2 cellular contexts compared by ENCODE assay signal in the genomic region with DNA sequence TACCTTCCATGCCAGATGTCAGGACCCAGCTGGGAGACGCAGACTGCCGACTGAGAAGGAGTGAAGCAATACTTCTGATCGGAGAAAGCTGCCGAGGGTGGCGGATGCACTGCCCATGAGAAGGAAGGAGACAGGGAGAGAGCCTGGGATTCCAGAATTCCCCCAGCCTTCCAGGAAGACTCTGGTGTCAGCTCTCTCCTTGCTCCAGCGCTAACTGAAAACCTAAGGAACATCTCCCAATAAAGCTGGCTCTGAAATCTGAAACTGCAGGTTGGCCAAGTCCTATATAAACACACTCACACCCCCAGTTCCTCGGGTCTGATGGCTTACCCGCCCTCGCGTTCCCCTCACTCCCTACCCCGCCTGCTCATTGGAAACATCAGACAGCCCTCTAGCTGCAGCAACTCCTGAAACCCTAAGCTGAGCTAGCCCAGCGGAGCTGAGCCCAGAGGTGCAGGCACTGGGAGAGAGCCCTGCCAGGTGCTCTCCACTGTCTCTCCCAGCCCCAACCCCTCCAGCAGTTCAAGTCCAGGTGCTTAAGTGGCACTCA.
TF ChIP-seq lines count a peak whose summit lies in the region.

No MANE protein-coding gene starts in this region.

TF ChIP-seq in liver, 16 proteins besides CTCF, POLR2A, EP300 and RAD21 (continued from another document):
- TF ChIP-seq, protein P1, sequence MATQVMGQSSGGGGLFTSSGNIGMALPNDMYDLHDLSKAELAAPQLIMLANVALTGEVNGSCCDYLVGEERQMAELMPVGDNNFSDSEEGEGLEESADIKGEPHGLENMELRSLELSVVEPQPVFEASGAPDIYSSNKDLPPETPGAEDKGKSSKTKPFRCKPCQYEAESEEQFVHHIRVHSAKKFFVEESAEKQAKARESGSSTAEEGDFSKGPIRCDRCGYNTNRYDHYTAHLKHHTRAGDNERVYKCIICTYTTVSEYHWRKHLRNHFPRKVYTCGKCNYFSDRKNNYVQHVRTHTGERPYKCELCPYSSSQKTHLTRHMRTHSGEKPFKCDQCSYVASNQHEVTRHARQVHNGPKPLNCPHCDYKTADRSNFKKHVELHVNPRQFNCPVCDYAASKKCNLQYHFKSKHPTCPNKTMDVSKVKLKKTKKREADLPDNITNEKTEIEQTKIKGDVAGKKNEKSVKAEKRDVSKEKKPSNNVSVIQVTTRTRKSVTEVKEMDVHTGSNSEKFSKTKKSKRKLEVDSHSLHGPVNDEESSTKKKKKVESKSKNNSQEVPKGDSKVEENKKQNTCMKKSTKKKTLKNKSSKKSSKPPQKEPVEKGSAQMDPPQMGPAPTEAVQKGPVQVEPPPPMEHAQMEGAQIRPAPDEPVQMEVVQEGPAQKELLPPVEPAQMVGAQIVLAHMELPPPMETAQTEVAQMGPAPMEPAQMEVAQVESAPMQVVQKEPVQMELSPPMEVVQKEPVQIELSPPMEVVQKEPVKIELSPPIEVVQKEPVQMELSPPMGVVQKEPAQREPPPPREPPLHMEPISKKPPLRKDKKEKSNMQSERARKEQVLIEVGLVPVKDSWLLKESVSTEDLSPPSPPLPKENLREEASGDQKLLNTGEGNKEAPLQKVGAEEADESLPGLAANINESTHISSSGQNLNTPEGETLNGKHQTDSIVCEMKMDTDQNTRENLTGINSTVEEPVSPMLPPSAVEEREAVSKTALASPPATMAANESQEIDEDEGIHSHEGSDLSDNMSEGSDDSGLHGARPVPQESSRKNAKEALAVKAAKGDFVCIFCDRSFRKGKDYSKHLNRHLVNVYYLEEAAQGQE (IDR thresholded peaks at IDR 0.05): no peak
- TF ChIP-seq JUND (IDR thresholded peaks at IDR 0.05): no peak
- no peak for TF ChIP-seq FOXA2 (IDR thresholded peaks at IDR 0.05)
- TF ChIP-seq TAF1 (conservative IDR thresholded peaks at IDR 0.05): no peak
- no peak for TF ChIP-seq HNF4A (conservative IDR thresholded peaks at IDR 0.05)
- no peak for TF ChIP-seq EGR1 (IDR thresholded peaks at IDR 0.05; ENCODE audit: low read depth in 2 of 2)
- TF ChIP-seq, protein P2, sequence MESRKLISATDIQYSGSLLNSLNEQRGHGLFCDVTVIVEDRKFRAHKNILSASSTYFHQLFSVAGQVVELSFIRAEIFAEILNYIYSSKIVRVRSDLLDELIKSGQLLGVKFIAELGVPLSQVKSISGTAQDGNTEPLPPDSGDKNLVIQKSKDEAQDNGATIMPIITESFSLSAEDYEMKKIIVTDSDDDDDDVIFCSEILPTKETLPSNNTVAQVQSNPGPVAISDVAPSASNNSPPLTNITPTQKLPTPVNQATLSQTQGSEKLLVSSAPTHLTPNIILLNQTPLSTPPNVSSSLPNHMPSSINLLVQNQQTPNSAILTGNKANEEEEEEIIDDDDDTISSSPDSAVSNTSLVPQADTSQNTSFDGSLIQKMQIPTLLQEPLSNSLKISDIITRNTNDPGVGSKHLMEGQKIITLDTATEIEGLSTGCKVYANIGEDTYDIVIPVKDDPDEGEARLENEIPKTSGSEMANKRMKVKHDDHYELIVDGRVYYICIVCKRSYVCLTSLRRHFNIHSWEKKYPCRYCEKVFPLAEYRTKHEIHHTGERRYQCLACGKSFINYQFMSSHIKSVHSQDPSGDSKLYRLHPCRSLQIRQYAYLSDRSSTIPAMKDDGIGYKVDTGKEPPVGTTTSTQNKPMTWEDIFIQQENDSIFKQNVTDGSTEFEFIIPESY (IDR thresholded peaks at IDR 0.05): no peak
- no peak for TF ChIP-seq FOXA1 (IDR thresholded peaks at IDR 0.05)
- no peak for TF ChIP-seq YY1 (IDR thresholded peaks at IDR 0.05)
- TF ChIP-seq HNF4G (IDR thresholded peaks at IDR 0.05): no peak

TF ChIP-seq in HepG2, 621 proteins besides CTCF, POLR2A, EP300 and RAD21 (continued from another document):
- TF ChIP-seq, protein P3, sequence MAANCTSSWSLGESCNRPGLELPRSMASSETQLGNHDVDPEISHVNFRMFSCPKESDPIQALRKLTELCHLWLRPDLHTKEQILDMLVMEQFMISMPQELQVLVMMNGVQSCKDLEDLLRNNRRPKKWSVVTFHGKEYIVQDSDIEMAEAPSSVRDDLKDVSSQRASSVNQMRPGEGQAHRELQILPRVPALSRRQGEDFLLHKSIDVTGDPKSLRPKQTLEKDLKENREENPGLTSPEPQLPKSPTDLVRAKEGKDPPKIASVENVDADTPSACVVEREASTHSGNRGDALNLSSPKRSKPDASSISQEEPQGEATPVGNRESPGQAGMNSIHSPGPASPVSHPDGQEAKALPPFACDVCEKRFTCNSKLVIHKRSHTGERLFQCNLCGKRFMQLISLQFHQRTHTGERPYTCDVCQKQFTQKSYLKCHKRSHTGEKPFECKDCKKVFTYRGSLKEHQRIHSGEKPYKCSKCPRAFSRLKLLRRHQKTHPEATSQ (CRISPR knock-in tag; IDR thresholded peaks at IDR 0.05; ENCODE audit: borderline replicate concordance): no peak
- TF ChIP-seq REPIN1 (CRISPR knock-in tag; IDR thresholded peaks at IDR 0.05; ENCODE audit: borderline replicate concordance, low read depth): no peak
